29 cellular contexts compared by ENCODE assay signal in genomic region chr4:131540256-131540655, GRCh38.
"Had no signal": no experiment of that assay in that cellular context is flagged by ENCODE, and none has a peak within 500 bp of the region (broad histone marks: within the 10 kb centered on the region; RNA-seq: fewer than 3 reads in every experiment).

No MANE protein-coding gene starts in this region.

- H3K4me3 ChIP-seq: left lung, lower lobe of right lung, neural progenitor cell, ovary, right atrium auricular region, right lobe of liver, smooth muscle cell, suprapubic skin, thoracic aorta, tibial artery, upper lobe of right lung had no signal

- DNase-seq: hypothalamus; immature natural killer cell; kidney; left colon; left lung; lower lobe of right lung; mammary epithelial cell; mesendoderm; naive B cell; natural killer cell; nephron progenitor cell; ovary; right lobe of liver; stimulated activated CD4-positive, alpha-beta T cell treated with anti-CD3 and anti-CD28 coated beads, Interleukin-1b, Interleukin-23, amount 100 ng/mL, for 48 hours; stimulated activated CD4-positive, alpha-beta T cell treated with anti-CD3 and anti-CD28 coated beads, Interleukin-2, amount 100 ng/mL, for 48 hours; stimulated activated CD4-positive, alpha-beta T cell treated with anti-CD3 and anti-CD28 coated beads, Interleukin-4, amount 100 ng/mL, for 4 hours; stimulated activated CD8-positive, alpha-beta memory T cell treated with anti-CD3 and anti-CD28 coated beads, Interleukin-4, amount 100 ng/mL, for 48 hours; stimulated activated naive CD4-positive, alpha-beta T cell; tibial artery; trophoblast cell; upper lobe of right lung had no signal

- H3K27me3 ChIP-seq: left lung, neural progenitor cell, ovary, right atrium auricular region, right lobe of liver, suprapubic skin, tibial artery, upper lobe of right lung had no signal

- H3K36me3 ChIP-seq: left lung, lower lobe of right lung, neural progenitor cell, ovary, right atrium auricular region, right lobe of liver, suprapubic skin, thoracic aorta, tibial artery, upper lobe of right lung had no signal

- ATAC-seq: left colon, left lung, lower lobe of right lung, natural killer cell, right lobe of liver, upper lobe of right lung had no signal

- H3K9ac ChIP-seq: neural progenitor cell had no signal

- H3K4me1 Mint-ChIP-seq: immature natural killer cell, naive B cell, natural killer cell, neural progenitor cell had no signal

- H3K9me3 ChIP-seq: left lung, lower lobe of right lung, ovary, right atrium auricular region, right lobe of liver, suprapubic skin, thoracic aorta, tibial artery, upper lobe of right lung had no signal

- H3K27ac ChIP-seq: left lung, lower lobe of right lung, neural progenitor cell, ovary, right atrium auricular region, right lobe of liver, suprapubic skin, thoracic aorta, tibial artery, upper lobe of right lung had no signal

- H3K27me3 Mint-ChIP-seq: naive B cell; progenitor cell of endocrine pancreas; stimulated activated naive CD8-positive, alpha-beta T cell treated with anti-CD3 and anti-CD28 coated beads, Interleukin-15, Interleukin-2, amounts not matched to agents 100 ng/mL and 50 ng/mL, for 24 hours had no signal

- H3K9me3 Mint-ChIP-seq: mesothelial cell of epicardium; naive B cell; nephron progenitor cell; neural progenitor cell; stimulated activated naive CD8-positive, alpha-beta T cell treated with anti-CD3 and anti-CD28 coated beads, Interleukin-15, Interleukin-2, amounts not matched to agents 100 ng/mL and 50 ng/mL, for 24 hours had no signal

- H2AFZ ChIP-seq: neural progenitor cell had no signal

- H3K36me3 Mint-ChIP-seq: immature natural killer cell, mesothelial cell of epicardium, naive B cell, natural killer cell, neural progenitor cell had no signal

- H3K4me2 ChIP-seq: neural progenitor cell, smooth muscle cell had no signal

- H3K4me3 Mint-ChIP-seq: immature natural killer cell; mesothelial cell of epicardium; naive B cell; natural killer cell; nephron progenitor cell; neural progenitor cell; stimulated activated naive CD8-positive, alpha-beta T cell treated with anti-CD3 and anti-CD28 coated beads, Interleukin-15, Interleukin-2, amounts not matched to agents 100 ng/mL and 50 ng/mL, for 24 hours had no signal

- H3K4me1 ChIP-seq: left lung, lower lobe of right lung, neural progenitor cell, right atrium auricular region, right lobe of liver, suprapubic skin, tibial artery, upper lobe of right lung had no signal

- H3K27ac Mint-ChIP-seq: immature natural killer cell; mesothelial cell of epicardium; naive B cell; natural killer cell; nephron progenitor cell; neural progenitor cell; progenitor cell of endocrine pancreas; stimulated activated naive CD8-positive, alpha-beta T cell treated with anti-CD3 and anti-CD28 coated beads, Interleukin-15, Interleukin-2, amounts not matched to agents 100 ng/mL and 50 ng/mL, for 24 hours had no signal
